In genomic region chr16:66427871-66428681, GRCh38 we compare ENCODE assay signal across 9 cellular contexts. TPM values are rescaled to one million over a fixed set of nuclear protein-coding genes. Genes with fewer than 3 reads are reported as not detected.
DNase-seq lines count a peak whose midpoint lies in the region; ATAC-seq and TF ChIP-seq lines count a peak whose summit lies in the region.
"Had no signal": no experiment of that assay in that cellular context is flagged by ENCODE, and none has a peak within 500 bp of the region (broad histone marks: within the 10 kb centered on the region; RNA-seq: fewer than 3 reads in every experiment).

No MANE protein-coding gene starts in this region.

- H3K9me3 Mint-ChIP-seq in MCF 10A (ENCODE audit: unreplicated experiment): no peaks in the 10 kb centered on the region
- H3K9me3 Mint-ChIP-seq: IgD-negative memory B cell had no signal

- WGBS in IMR-90 (ENCODE audit: extremely low coverage in 2 of 2, insufficient read length in 1 of 2), 2 experiments: 2% methylated on average over 12 of the region's 40 CpGs; no CpG with 5 or more reads in 1 of the 2 experiments

- intact Hi-C loops in IMR-90 (cut with micrococcal nuclease): no loop called here
- intact Hi-C loops in MCF 10A (cut with micrococcal nuclease): no loop called here

- no peak for TF ChIP-seq RAD21 in IMR-90 (IDR thresholded peaks at IDR 0.05; ENCODE audit: low read length)

- no peak overlapping the region for H3K18ac ChIP-seq in IMR-90 (ENCODE audit: low read depth, low read length)

- no peak overlapping the region for H3K23ac ChIP-seq in IMR-90 (ENCODE audit: low read depth, low read length)

- no peak overlapping the region for H2BK120ac ChIP-seq in IMR-90 (ENCODE audit: low read depth, low read length)

- H3K27ac Mint-ChIP-seq in MCF 10A (ENCODE audit: low read depth, unreplicated experiment): peak overlapping the region; percentile 62

- H2BK20ac ChIP-seq in IMR-90 (ENCODE audit: low read depth, low read length): no peak overlapping the region

- peak; percentile 28 for ATAC-seq in IMR-90 (ENCODE audit: low read depth)
- ATAC-seq in GM18520 (IDR thresholded peaks at IDR 0.05; ENCODE audit: unreplicated experiment): no peak

- H3K9me1 ChIP-seq in IMR-90 (ENCODE audit: insufficient read depth, low read length): no peaks in the 10 kb centered on the region

- H4K91ac ChIP-seq in IMR-90 (ENCODE audit: insufficient read depth, low read depth, low read length): no peak overlapping the region

- no TSS peak for BruUV-seq in IMR-90 (replicated peaks; lab: Mats Ljungman, UMichigan)
- BruUV-seq in MCF 10A (replicated peaks; lab: Mats Ljungman, UMichigan): no TSS peak

- no peaks in the 10 kb centered on the region for H3K36me3 Mint-ChIP-seq in MCF 10A (ENCODE audit: insufficient read depth, unreplicated experiment)

- H3K79me1 ChIP-seq in IMR-90 (ENCODE audit: low read depth in 1 of 2, low read length in 2 of 2): no peaks in the 10 kb centered on the region

- no peak overlapping the region for H3K14ac ChIP-seq in IMR-90 (replicated peaks; ENCODE audit: low read depth, low read length)

- no peak overlapping the region for H3K9ac ChIP-seq in IMR-90 (ENCODE audit: low read depth, low read length)

- peaks cover 5% of the 10 kb centered on the region for H3K4me1 ChIP-seq in IMR-90 (ENCODE audit: control insufficient read depth, insufficient read depth, low read length)

- peak overlapping the region; percentile 24 for H2AK9ac ChIP-seq in IMR-90 (replicated peaks; ENCODE audit: low read depth, low read length, poor library complexity)

- no peak overlapping the region for H4K5ac ChIP-seq in IMR-90 (ENCODE audit: low read depth, low read length)

- CTCF ChIA-PET in IMR-90 (lab: Yijun Ruan, JAX): no interaction called here
- CTCF ChIA-PET in MCF 10A (lab: Yijun Ruan, JAX): interaction anchor here (0.6 kb wide), 1 partner anchor 190 kb away, joined by 3 read pairs; no protein-coding TSS in a partner anchor

- H3K4me3 ChIP-seq in IMR-90 (ENCODE audit: insufficient read depth, low read depth, low read length): no peak overlapping the region
- peak overlapping the region; percentile 42 for H3K4me3 ChIP-seq in kidney epithelial cell (ENCODE audit: low read depth, low read length)

- no peak for TF ChIP-seq CTCF in IMR-90 (conservative IDR thresholded peaks at IDR 0.05; ENCODE audit: low read depth, low read length)
- TF ChIP-seq CTCF in MCF 10A (IDR thresholded peaks at IDR 0.05; ENCODE audit: unreplicated experiment): no peak
- TF ChIP-seq CTCF in kidney epithelial cell (IDR thresholded peaks at IDR 0.05; ENCODE audit: insufficient read depth, low read length, poor library complexity, severe bottlenecking): no peak

- TF ChIP-seq POLR2A in IMR-90 (IDR thresholded peaks at IDR 0.05; ENCODE audit: low read depth, low read length): no peak

- no peaks in the 10 kb centered on the region for H4K20me1 ChIP-seq in IMR-90 (ENCODE audit: insufficient read depth, low read length)

- H3K4me3 Mint-ChIP-seq in MCF 10A (ENCODE audit: unreplicated experiment): no peak overlapping the region

- H3K4me1 Mint-ChIP-seq in MCF 10A (ENCODE audit: insufficient read depth, unreplicated experiment): peaks cover 5% of the 10 kb centered on the region

- H4K8ac ChIP-seq in IMR-90 (ENCODE audit: low read depth in 2 of 2, low read length in 2 of 2): no peak overlapping the region

- H3K36me3 ChIP-seq in IMR-90 (ENCODE audit: control insufficient read depth, insufficient read depth, low read length) (no peaks in the 10 kb centered on the region), kidney epithelial cell (ENCODE audit: control insufficient read depth, insufficient read depth, low read length) (no peaks in the 10 kb centered on the region)

- DNase-seq in IMR-90 (no peak), MCF 10A (ENCODE audit: unreplicated experiment) (no peak), kidney epithelial cell (ENCODE audit: low read depth) (no peak), H4 (ENCODE audit: low spot score) (no peak), HuH-7 (ENCODE audit: low spot score) (no peak), MV-4-11 (lab: John Stamatoyannopoulos, UW) (no peak)
- peak; percentile 23 for DNase-seq in stimulated activated CD8-positive, alpha-beta memory T cell treated with anti-CD3 and anti-CD28 coated beads, Interleukin-4, amount 100 ng/mL, for 48 hours

- H3K4ac ChIP-seq in IMR-90 (ENCODE audit: low read depth, low read length): no peak overlapping the region

- no peak overlapping the region for H3K27ac ChIP-seq in IMR-90 (ENCODE audit: insufficient read depth, low read length)

- dilution Hi-C loops in IMR-90 (cut with HindIII; ENCODE audit: low sequenced_read_pairs, unreplicated experiment): no loop called here

- H3K9me3 ChIP-seq in IMR-90 (ENCODE audit: control insufficient read depth, insufficient read depth, low read length): no peaks in the 10 kb centered on the region

- peaks cover 76% of the 10 kb centered on the region for H3K27me3 ChIP-seq in IMR-90 (ENCODE audit: control insufficient read depth, insufficient read depth, low read length)
- no peaks in the 10 kb centered on the region for H3K27me3 ChIP-seq in kidney epithelial cell (ENCODE audit: control insufficient read depth, insufficient read depth, low read length)

- peak overlapping the region; percentile 70; the same call in 1 of the 2 replicates for H3K4me2 ChIP-seq in IMR-90 (ENCODE audit: low read depth, low read length)

- no peak overlapping the region for H2AK5ac ChIP-seq in IMR-90 (ENCODE audit: low read depth, low read length)

- POLR2A ChIA-PET in IMR-90 (lab: Charles Lee; ENCODE audit: unreplicated experiment): no interaction called here
- POLR2A ChIA-PET in MCF 10A (lab: Yijun Ruan, JAX): interaction anchor here (1.1 kb wide), 1 partner anchor 19 kb away, joined by 3 read pairs; no protein-coding TSS in a partner anchor

- in situ Hi-C loops in IMR-90 (cut with MboI; ENCODE audit: low sequenced_read_pairs): no loop called here

- H2AFZ ChIP-seq in IMR-90 (replicated peaks; ENCODE audit: low read length, poor library complexity): peak overlapping the region; percentile 72

- no peak overlapping the region for H2BK5ac ChIP-seq in IMR-90 (ENCODE audit: low read depth, low read length, poor library complexity, severe bottlenecking)

- H2BK15ac ChIP-seq in IMR-90 (ENCODE audit: low read depth, low read length): no peak overlapping the region

- H3K27me3 Mint-ChIP-seq in MCF 10A (ENCODE audit: insufficient read depth, unreplicated experiment): no peaks in the 10 kb centered on the region

- no peak overlapping the region for H3K56ac ChIP-seq in IMR-90 (ENCODE audit: extremely low read depth, insufficient read depth, low read length)

TF ChIP-seq in IMR-90, 13 proteins besides CTCF, POLR2A, EP300 and RAD21:
- TF ChIP-seq RFX5 (IDR thresholded peaks at IDR 0.05; ENCODE audit: low read depth, low read length) (no peak), CEBPB (IDR thresholded peaks at IDR 0.05; ENCODE audit: low read depth, low read length) (no peak), SMC3 (IDR thresholded peaks at IDR 0.05; ENCODE audit: low read depth, low read length) (no peak), FOS (IDR thresholded peaks at IDR 0.05; ENCODE audit: low read depth, low read length) (no peak), BHLHE40 (IDR thresholded peaks at IDR 0.05; ENCODE audit: low read depth, low read length) (no peak)

RNA-seq across cellular contexts. Expression of gene BEAN1, which starts 1.0 kb away (rescaled TPM):
- total RNA-seq in IMR-90 (2012; rRNA removed) (not detected in 2 replicates), MCF 10A (2022) (1.1 and 2.7 TPM in 2 replicates), kidney epithelial cell (6.7 and 8.8 TPM in 2 replicates)
- polyA plus RNA-seq in IMR-90 (2012; rRNA removed): not detected in 2 replicates
- not detected in 2 replicates for polyA plus RNA-seq in IMR-90 (2012; cell fraction: cytosol; rRNA removed)
- 0.13 TPM in 1 of 2 replicates, not detected in the other for polyA plus RNA-seq in IMR-90 (2012; cell fraction: nucleus; rRNA removed; ENCODE audit: low replicate concordance)
- total RNA-seq in H4 (2014; rRNA removed; shearing (Covaris generic)): 0.29 and 0.89 TPM in 2 replicates
- polyA plus RNA-seq: IgD-negative memory B cell had no signal
